Comparison of ENCODE assay signal across 2 cellular contexts in the genomic region with DNA sequence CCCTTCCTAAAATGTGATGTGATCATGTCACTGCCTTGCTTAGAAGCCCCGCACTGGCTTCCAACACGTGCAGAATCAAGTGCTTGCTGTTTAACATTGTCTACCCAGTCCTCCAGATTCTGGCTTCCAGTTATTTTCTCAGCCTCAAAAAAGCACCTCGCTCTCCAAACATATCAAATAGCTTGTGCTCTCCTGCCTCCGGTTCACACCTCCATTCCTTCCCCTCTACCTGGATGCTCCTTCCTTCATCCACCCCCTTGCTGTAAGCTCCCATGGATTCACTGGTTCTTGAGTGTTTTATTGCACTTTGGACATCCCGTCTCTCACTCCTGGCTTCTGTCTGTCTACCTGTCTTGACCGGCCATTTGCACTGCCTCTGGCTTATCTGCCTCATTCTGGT.
A peak's percentile ranks its signal among the peaks of the same experiment; 100 is the strongest.
TF ChIP-seq lines count a peak whose summit lies in the region.
"Not testable (repeated sequence)": the region's sequence is repeated elsewhere in the genome, so short reads cannot be mapped to it uniquely, and the experiment has no call there.

No MANE protein-coding gene starts in this region.

TF ChIP-seq in K562, 482 proteins besides CTCF, POLR2A, EP300 and RAD21 (continues in another document):
- TF ChIP-seq ZBTB26 (CRISPR knock-in tag; IDR thresholded peaks at IDR 0.05) (0 out of 2 replicates have a peak, but pooled peaks have one; percentile 4), CTBP1 (IDR thresholded peaks at IDR 0.05; ENCODE audit: borderline replicate concordance) (peak; percentile 22; the same call in 1 of the 2 replicates), ELF4 (CRISPR knock-in tag; IDR thresholded peaks at IDR 0.05) (0 out of 2 replicates have a peak, but pooled peaks have one; percentile 52), MEIS2 (IDR thresholded peaks at IDR 0.05; ENCODE audit: partially characterized antibody) (peak; percentile 53), DMBX1 (CRISPR knock-in tag; IDR thresholded peaks at IDR 0.05; ENCODE audit: borderline replicate concordance) (peak; percentile 73; the same call in 1 of the 2 replicates), NFRKB (IDR thresholded peaks at IDR 0.05; ENCODE audit: low read depth) (peak; percentile 75), NR4A1 (tag; IDR thresholded peaks at IDR 0.05) (peak; percentile 29; the same call in 1 of the 2 replicates), PKNOX1 (IDR thresholded peaks at IDR 0.05) (0 out of 2 replicates have a peak, but pooled peaks have one; percentile 37), SMAD4 (CRISPR knock-in tag; conservative IDR thresholded peaks at IDR 0.05) (0 out of 2 replicates have a peak, but pooled peaks have one; percentile 22), L3MBTL2 (IDR thresholded peaks at IDR 0.05) (peak; percentile 73)
- TF ChIP-seq, protein P1, sequence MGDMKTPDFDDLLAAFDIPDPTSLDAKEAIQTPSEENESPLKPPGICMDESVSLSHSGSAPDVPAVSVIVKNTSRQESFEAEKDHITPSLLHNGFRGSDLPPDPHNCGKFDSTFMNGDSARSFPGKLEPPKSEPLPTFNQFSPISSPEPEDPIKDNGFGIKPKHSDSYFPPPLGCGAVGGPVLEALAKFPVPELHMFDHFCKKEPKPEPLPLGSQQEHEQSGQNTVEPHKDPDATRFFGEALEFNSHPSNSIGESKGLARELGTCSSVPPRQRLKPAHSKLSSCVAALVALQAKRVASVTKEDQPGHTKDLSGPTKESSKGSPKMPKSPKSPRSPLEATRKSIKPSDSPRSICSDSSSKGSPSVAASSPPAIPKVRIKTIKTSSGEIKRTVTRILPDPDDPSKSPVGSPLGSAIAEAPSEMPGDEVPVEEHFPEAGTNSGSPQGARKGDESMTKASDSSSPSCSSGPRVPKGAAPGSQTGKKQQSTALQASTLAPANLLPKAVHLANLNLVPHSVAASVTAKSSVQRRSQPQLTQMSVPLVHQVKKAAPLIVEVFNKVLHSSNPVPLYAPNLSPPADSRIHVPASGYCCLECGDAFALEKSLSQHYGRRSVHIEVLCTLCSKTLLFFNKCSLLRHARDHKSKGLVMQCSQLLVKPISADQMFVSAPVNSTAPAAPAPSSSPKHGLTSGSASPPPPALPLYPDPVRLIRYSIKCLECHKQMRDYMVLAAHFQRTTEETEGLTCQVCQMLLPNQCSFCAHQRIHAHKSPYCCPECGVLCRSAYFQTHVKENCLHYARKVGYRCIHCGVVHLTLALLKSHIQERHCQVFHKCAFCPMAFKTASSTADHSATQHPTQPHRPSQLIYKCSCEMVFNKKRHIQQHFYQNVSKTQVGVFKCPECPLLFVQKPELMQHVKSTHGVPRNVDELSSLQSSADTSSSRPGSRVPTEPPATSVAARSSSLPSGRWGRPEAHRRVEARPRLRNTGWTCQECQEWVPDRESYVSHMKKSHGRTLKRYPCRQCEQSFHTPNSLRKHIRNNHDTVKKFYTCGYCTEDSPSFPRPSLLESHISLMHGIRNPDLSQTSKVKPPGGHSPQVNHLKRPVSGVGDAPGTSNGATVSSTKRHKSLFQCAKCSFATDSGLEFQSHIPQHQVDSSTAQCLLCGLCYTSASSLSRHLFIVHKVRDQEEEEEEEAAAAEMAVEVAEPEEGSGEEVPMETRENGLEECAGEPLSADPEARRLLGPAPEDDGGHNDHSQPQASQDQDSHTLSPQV (IDR thresholded peaks at IDR 0.05) = peak; percentile 65
- TF ChIP-seq NR4A1 (CRISPR knock-in tag; IDR thresholded peaks at IDR 0.05) = not testable (repeated sequence)
- TF ChIP-seq, protein P2, sequence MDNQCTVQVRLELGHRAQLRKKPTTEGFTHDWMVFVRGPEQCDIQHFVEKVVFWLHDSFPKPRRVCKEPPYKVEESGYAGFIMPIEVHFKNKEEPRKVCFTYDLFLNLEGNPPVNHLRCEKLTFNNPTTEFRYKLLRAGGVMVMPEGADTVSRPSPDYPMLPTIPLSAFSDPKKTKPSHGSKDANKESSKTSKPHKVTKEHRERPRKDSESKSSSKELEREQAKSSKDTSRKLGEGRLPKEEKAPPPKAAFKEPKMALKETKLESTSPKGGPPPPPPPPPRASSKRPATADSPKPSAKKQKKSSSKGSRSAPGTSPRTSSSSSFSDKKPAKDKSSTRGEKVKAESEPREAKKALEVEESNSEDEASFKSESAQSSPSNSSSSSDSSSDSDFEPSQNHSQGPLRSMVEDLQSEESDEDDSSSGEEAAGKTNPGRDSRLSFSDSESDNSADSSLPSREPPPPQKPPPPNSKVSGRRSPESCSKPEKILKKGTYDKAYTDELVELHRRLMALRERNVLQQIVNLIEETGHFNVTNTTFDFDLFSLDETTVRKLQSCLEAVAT (IDR thresholded peaks at IDR 0.05) = peak; percentile 33 to 62; a peak in 1 of 4 replicates

TF ChIP-seq in HepG2, 621 proteins besides CTCF, POLR2A, EP300 and RAD21:
- TF ChIP-seq FOXK2 (IDR thresholded peaks at IDR 0.05) = 0 out of 2 replicates have a peak, but pooled peaks have one; percentile 8
- peak; percentile 27; the same call in 1 of the 2 replicates for TF ChIP-seq FOXP1 (IDR thresholded peaks at IDR 0.05)
- not testable (repeated sequence) for TF ChIP-seq FOXP1 (CRISPR knock-in tag; IDR thresholded peaks at IDR 0.05)
